22 cellular contexts compared by ENCODE assay signal in the genomic region with DNA sequence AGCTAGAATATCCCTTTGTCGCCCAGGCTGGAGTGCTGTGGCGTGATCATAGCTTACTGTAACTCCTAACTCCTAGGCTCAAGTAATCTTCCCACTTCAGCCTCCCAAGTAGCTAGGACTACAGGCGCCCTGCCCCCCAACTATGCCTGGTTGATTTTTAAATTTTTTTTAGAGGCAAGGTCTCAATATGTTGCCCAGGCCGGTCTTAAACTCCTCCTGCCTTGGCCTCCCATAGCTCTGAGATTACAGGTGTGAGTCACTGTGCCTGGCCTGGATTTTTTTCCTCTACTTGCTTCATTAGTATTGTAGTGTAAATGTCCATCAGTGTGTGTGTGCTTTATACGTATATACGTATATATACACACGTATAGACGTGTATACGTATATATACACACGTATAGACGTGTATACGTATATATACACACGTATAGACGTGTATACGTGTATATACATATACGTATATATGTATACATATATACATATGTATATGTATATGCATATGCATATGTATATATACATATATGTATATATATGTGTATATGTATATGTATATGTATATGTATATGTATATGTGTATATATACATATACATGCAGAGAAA.
DNase-seq lines count a peak whose midpoint lies in the region; ATAC-seq and TF ChIP-seq lines count a peak whose summit lies in the region.
"Had no signal": no experiment of that assay in that cellular context is flagged by ENCODE, and none has a peak within 500 bp of the region (broad histone marks: within the 10 kb centered on the region; RNA-seq: fewer than 3 reads in every experiment).

No MANE protein-coding gene starts in this region.

- in situ Hi-C loops in astrocyte of the spinal cord (cut with HindIII; ENCODE audit: low sequenced_read_pairs) = no loop called here

- H3K9me3 Mint-ChIP-seq in activated CD4-positive, alpha-beta memory T cell treated with anti-CD3 and anti-CD28 coated beads for 36 hours = peaks cover 11% of the 10 kb centered on the region
- H3K9me3 Mint-ChIP-seq in CD8-positive, alpha-beta memory T cell = peaks cover 0 to 13% (median 2%) of the 10 kb centered on the region in 5 donors
- H3K9me3 Mint-ChIP-seq: activated naive CD4-positive, alpha-beta T cell treated with anti-CD3 and anti-CD28 coated beads, Interleukin-2, amount 50 U/mL, for 24 hours had no signal

- H3K9me3 ChIP-seq in CD8-positive, alpha-beta memory T cell (ENCODE audit: low read length) = no peaks in the 10 kb centered on the region
- H3K9me3 ChIP-seq: gastroesophageal sphincter had no signal

- no peaks in the 10 kb centered on the region for H3K27me3 ChIP-seq in CD8-positive, alpha-beta memory T cell (ENCODE audit: insufficient read depth, low read length, poor library complexity, severe bottlenecking)
- H3K27me3 ChIP-seq: gastroesophageal sphincter, left lung had no signal

- POLR2A ChIA-PET in activated CD4-positive, alpha-beta memory T cell treated with anti-CD3 and anti-CD28 coated beads for 36 hours (lab: Charles Lee) = no interaction called here
- POLR2A ChIA-PET in CD8-positive, alpha-beta memory T cell (lab: Charles Lee) = no interaction called here

- no peaks in the 10 kb centered on the region for H3K4me1 ChIP-seq in CD8-positive, alpha-beta memory T cell (ENCODE audit: insufficient read depth, low read length)

- intact Hi-C loops in activated CD4-positive, alpha-beta memory T cell treated with anti-CD3 and anti-CD28 coated beads for 36 hours (cut with micrococcal nuclease) = no loop called here

- TF ChIP-seq CTCF in astrocyte of the spinal cord (IDR thresholded peaks at IDR 0.05; ENCODE audit: low read depth, low read length) (no peak), fibroblast of the aortic adventitia (IDR thresholded peaks at IDR 0.05; ENCODE audit: insufficient read depth, low read length) (no peak)

- H3K36me3 ChIP-seq in CD8-positive, alpha-beta memory T cell (ENCODE audit: insufficient read depth, low read length) = peaks cover 5% of the 10 kb centered on the region

- peaks cover 17% of the 10 kb centered on the region for H3K36me3 Mint-ChIP-seq in activated CD4-positive, alpha-beta memory T cell treated with anti-CD3 and anti-CD28 coated beads for 36 hours
- H3K36me3 Mint-ChIP-seq in CD8-positive, alpha-beta memory T cell = peaks cover 19 to 37% (median 23%) of the 10 kb centered on the region in 3 donors

- CTCF ChIA-PET in activated CD4-positive, alpha-beta memory T cell treated with anti-CD3 and anti-CD28 coated beads for 36 hours (lab: Charles Lee) = no interaction called here
- CTCF ChIA-PET in CD8-positive, alpha-beta memory T cell (lab: Charles Lee) = no interaction called here

- H3K27ac ChIP-seq in CD8-positive, alpha-beta memory T cell (ENCODE audit: low read depth, low read length) = no peak overlapping the region
- H3K27ac ChIP-seq: gastroesophageal sphincter, HL-60, left lung, VCaP had no signal

- H3K27ac Mint-ChIP-seq in activated CD4-positive, alpha-beta memory T cell treated with anti-CD3 and anti-CD28 coated beads for 36 hours = no peak overlapping the region
- H3K27ac Mint-ChIP-seq in CD8-positive, alpha-beta memory T cell = no peak overlapping the region
- H3K27ac Mint-ChIP-seq: activated CD4-positive, alpha-beta T cell treated with anti-CD3 and anti-CD28 coated beads for 36 hours; activated CD8-positive, alpha-beta T cell treated with anti-CD3 and anti-CD28 coated beads, Interleukin-2, amount 10 ng/mL, durations not matched to agents 7 days and 5 days; activated naive CD4-positive, alpha-beta T cell treated with anti-CD3 and anti-CD28 coated beads, Interleukin-2, amount 50 U/mL, for 24 hours; activated T-helper 2 cell treated with anti-CD3 and anti-CD28 coated beads, Interferon-gamma antibody, Interleukin-2, Interleukin-4, amounts not matched to agents 10 μg/mL and 5 μg/mL and 100 μg/mL, durations not matched to agents 14 hours and 24 hours and 36 hours had no signal

- DNase-seq in M059J (ENCODE audit: low read depth) = peak; percentile 37
- DNase-seq in astrocyte of the spinal cord (ENCODE audit: low read depth, low spot score) = peak; percentile 9
- DNase-seq in fibroblast of the aortic adventitia (ENCODE audit: low read depth) = peak; percentile 9
- DNase-seq in activated CD4-positive, alpha-beta memory T cell treated with anti-CD3 and anti-CD28 coated beads for 36 hours = no peak
- DNase-seq in CD8-positive, alpha-beta memory T cell = no peak
- DNase-seq: activated CD4-positive, alpha-beta T cell treated with anti-CD3 and anti-CD28 coated beads for 36 hours; activated CD8-positive, alpha-beta T cell treated with anti-CD3 and anti-CD28 coated beads, Interleukin-2, amount 10 ng/mL, durations not matched to agents 7 days and 5 days; CD4-positive, CD25-positive, alpha-beta regulatory T cell; central memory CD4-positive, alpha-beta T cell; DND-41; Karpas-422; left lung; mesenchymal stem cell; NCI-H2227 treated with DMSO at 0.1 percent for 48 hours; stimulated activated CD4-positive, alpha-beta T cell treated with anti-CD3 and anti-CD28 coated beads, Interleukin-4, amount 100 ng/mL, for 4 hours had no signal

- no peaks in the 10 kb centered on the region for H3K27me3 Mint-ChIP-seq in activated CD4-positive, alpha-beta memory T cell treated with anti-CD3 and anti-CD28 coated beads for 36 hours
- H3K27me3 Mint-ChIP-seq in CD8-positive, alpha-beta memory T cell = no peaks in the 10 kb centered on the region
- H3K27me3 Mint-ChIP-seq: activated CD4-positive, alpha-beta T cell treated with anti-CD3 and anti-CD28 coated beads for 36 hours; activated naive CD4-positive, alpha-beta T cell treated with anti-CD3 and anti-CD28 coated beads, Interleukin-2, amount 50 U/mL, for 24 hours; CD4-positive, CD25-positive, alpha-beta regulatory T cell had no signal

- ATAC-seq in HG02763 (IDR thresholded peaks at IDR 0.05; ENCODE audit: unreplicated experiment) = no peak
- ATAC-seq in HG03469 (IDR thresholded peaks at IDR 0.05; ENCODE audit: unreplicated experiment) = no peak
- ATAC-seq: activated CD4-positive, alpha-beta T cell treated with anti-CD3 and anti-CD28 coated beads for 36 hours; activated CD8-positive, alpha-beta T cell treated with anti-CD3 and anti-CD28 coated beads, Interleukin-2, amount 10 ng/mL, durations not matched to agents 7 days and 5 days; gastroesophageal sphincter; left lung had no signal

- H3K4me3 ChIP-seq in astrocyte of the spinal cord (ENCODE audit: low read depth, low read length) (no peak overlapping the region), fibroblast of the aortic adventitia (ENCODE audit: low read depth, low read length) (no peak overlapping the region)
- no peak overlapping the region for H3K4me3 ChIP-seq in CD8-positive, alpha-beta memory T cell (ENCODE audit: low read length)
- H3K4me3 ChIP-seq: gastroesophageal sphincter, left lung had no signal

- H3K4me3 Mint-ChIP-seq in activated CD4-positive, alpha-beta memory T cell treated with anti-CD3 and anti-CD28 coated beads for 36 hours = no peak overlapping the region
- H3K4me3 Mint-ChIP-seq in CD8-positive, alpha-beta memory T cell = no peak overlapping the region
- H3K4me3 Mint-ChIP-seq: activated CD4-positive, alpha-beta T cell treated with anti-CD3 and anti-CD28 coated beads for 36 hours; activated CD8-positive, alpha-beta T cell treated with anti-CD3 and anti-CD28 coated beads, Interleukin-2, amount 10 ng/mL, durations not matched to agents 7 days and 5 days; activated naive CD4-positive, alpha-beta T cell treated with anti-CD3 and anti-CD28 coated beads, Interleukin-2, amount 50 U/mL, for 24 hours; CD4-positive, CD25-positive, alpha-beta regulatory T cell had no signal

- H3K4me1 Mint-ChIP-seq in activated CD4-positive, alpha-beta memory T cell treated with anti-CD3 and anti-CD28 coated beads for 36 hours (ENCODE audit: low read depth) = peaks cover 3% of the 10 kb centered on the region
- peaks cover 6 to 21% (median 10%) of the 10 kb centered on the region in 3 donors for H3K4me1 Mint-ChIP-seq in CD8-positive, alpha-beta memory T cell

Comparison
In these comparisons a context has a peak if more than half of its experiments do, and no peak if none do; other contexts are left out.
1. DNase-seq: peak in M059J (single experiment), astrocyte of the spinal cord (single experiment) and fibroblast of the aortic adventitia (single experiment); none in activated CD4-positive, alpha-beta memory T cell treated with anti-CD3 and anti-CD28 coated beads for 36 hours (single experiment) and CD8-positive, alpha-beta memory T cell (0 of 5).